10 cellular contexts compared by ENCODE assay signal in genomic region chr20:54197621-54198604, GRCh38. TPM values are rescaled to one million over a fixed set of nuclear protein-coding genes. Genes with fewer than 3 reads are reported as not detected.
DNase-seq lines count a peak whose midpoint lies in the region; ATAC-seq, FAIRE-seq and TF ChIP-seq lines count a peak whose summit lies in the region.
"Had no signal": no experiment of that assay in that cellular context is flagged by ENCODE, and none has a peak within 500 bp of the region (broad histone marks: within the 10 kb centered on the region; RNA-seq: fewer than 3 reads in every experiment).

No MANE protein-coding gene starts in this region.

- H3K36me3 ChIP-seq in HEK293 (ENCODE audit: control insufficient read depth in 2 of 2, insufficient read depth in 1 of 2, low read length in 2 of 2) (no peaks in the 10 kb centered on the region), lower lobe of right lung (no peaks in the 10 kb centered on the region)

- no peak overlapping the region for H3K4me3 ChIP-seq in HEK293 (ENCODE audit: low read depth, low read length)
- H3K4me3 ChIP-seq in lower lobe of right lung, result no peak overlapping the region

- no peak overlapping the region for H3K27ac ChIP-seq in HEK293 (ENCODE audit: extremely low read depth, low read depth, low read length)
- no peak overlapping the region for H3K27ac ChIP-seq in lower lobe of right lung

- peak; percentile 53 for FAIRE-seq in RCC 7860 (lab: Jason Lieb, UNC)

- CTCF ChIA-PET in HEK293 (lab: Yijun Ruan, JAX), result interaction anchor here (0.6 to 10.1 kb wide), 16 partner anchors 10 to 919 kb away, joined by 3 to 361 read pairs (median 4); partner anchors contain the start of gene PFDN4

- DNase-seq in AG08395 (ENCODE audit: low spot score) (peak; percentile 76), RCC 7860 (ENCODE audit: low spot score) (peak; percentile 66), fibroblast of the conjunctiva (ENCODE audit: low read depth) (peak; percentile 71), lower lobe of right lung (no peak), NCI-H2107 treated with DMSO at 0.1 percent for 48 hours (lab: John Stamatoyannopoulos, UW; ENCODE audit: unreplicated experiment) (no peak), COLO829 (ENCODE audit: low spot score) (no peak)
- DNase-seq: aorta had no signal

- no peaks in the 10 kb centered on the region for H3K27me3 ChIP-seq in lower lobe of right lung (ENCODE audit: low read depth)

- H3K4me1 ChIP-seq in HEK293 (ENCODE audit: control insufficient read depth, insufficient read depth, low read length) (no peaks in the 10 kb centered on the region), lower lobe of right lung (no peaks in the 10 kb centered on the region)

- ATAC-seq in lower lobe of right lung, result no peak
- ATAC-seq in GM18498 (IDR thresholded peaks at IDR 0.05; ENCODE audit: unreplicated experiment), result no peak

- H3K9me3 ChIP-seq in HEK293 (ENCODE audit: control insufficient read depth, insufficient read depth, low read depth, low read length) (no peaks in the 10 kb centered on the region), lower lobe of right lung (no peaks in the 10 kb centered on the region)

- peak; percentile 41; the same call in 1 of the 2 replicates for TF ChIP-seq CTCF in HEK293 (tag by site-specific recombination; IDR thresholded peaks at IDR 0.05)
- TF ChIP-seq CTCF in lower lobe of right lung (IDR thresholded peaks at IDR 0.05), result no peak

- POLR2A ChIA-PET in HEK293 (lab: Yijun Ruan, JAX), result no interaction called here

- intact Hi-C loops in lower lobe of right lung (cut with DNase I), result loop anchor here (5.0 kb wide), 1 partner anchor 101 kb away; no protein-coding TSS in a partner anchor

TF ChIP-seq in HEK293, 187 proteins besides CTCF, POLR2A, EP300 and RAD21:
- no peak for TF ChIP-seq GLI4 (tag by site-specific recombination; IDR thresholded peaks at IDR 0.05)
- TF ChIP-seq ZNF654 (tag by site-specific recombination; IDR thresholded peaks at IDR 0.05; ENCODE audit: low read depth), result peak; percentile 77

RNA-seq across cellular contexts. Expression of gene PFDN4, which starts 10.0 kb away (rescaled TPM):
- total RNA-seq in lower lobe of right lung, result 15.3 TPM

RNA-seq across cellular contexts. Expression of gene CYP24A1, which starts 24.1 kb away (rescaled TPM):
- 0.21 TPM for total RNA-seq in lower lobe of right lung
- total RNA-seq: aorta, mesenteric fat pad had no signal

Comparison
In these comparisons a context has a peak if more than half of its experiments do, and no peak if none do; other contexts are left out.
1. DNase-seq: peak in AG08395 (single experiment), RCC 7860 (single experiment) and fibroblast of the conjunctiva (single experiment); none in lower lobe of right lung (single experiment), NCI-H2107 treated with DMSO at 0.1 percent for 48 hours (single experiment) and COLO829 (single experiment).